29 cellular contexts compared by ENCODE assay signal in the genomic region with DNA sequence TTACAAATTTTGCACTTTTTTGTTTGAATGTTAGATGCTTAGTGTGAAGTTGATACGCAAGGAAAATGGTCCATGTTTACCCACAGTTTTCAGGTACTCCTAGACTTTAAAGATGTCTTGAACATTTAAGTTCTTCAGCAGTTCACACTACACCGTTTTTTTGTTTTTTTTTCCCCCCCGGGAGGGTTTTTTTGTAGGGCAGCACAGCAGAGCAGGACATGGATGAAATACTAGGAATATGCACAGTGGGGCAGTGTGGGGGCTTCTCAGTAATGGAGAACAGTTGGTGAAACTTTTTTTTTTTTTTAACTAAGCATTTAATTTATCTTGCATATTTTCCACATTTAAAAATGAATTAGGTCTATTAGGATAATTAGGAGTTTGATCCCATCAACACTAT. TPM values are rescaled to one million over a fixed set of nuclear protein-coding genes. Genes with fewer than 3 reads are reported as not detected.
A peak's percentile ranks its signal among the peaks of the same experiment; 100 is the strongest.
DNase-seq lines count a peak whose midpoint lies in the region; ATAC-seq and TF ChIP-seq lines count a peak whose summit lies in the region.
"Had no signal": no experiment of that assay in that cellular context is flagged by ENCODE, and none has a peak within 500 bp of the region (broad histone marks: within the 10 kb centered on the region; RNA-seq: fewer than 3 reads in every experiment).

No MANE protein-coding gene starts in this region.

- ATAC-seq in GM18505 (IDR thresholded peaks at IDR 0.05; ENCODE audit: unreplicated experiment) = no peak
- ATAC-seq in naive thymus-derived CD4-positive, alpha-beta T cell = no peak
- ATAC-seq: activated T-cell treated with anti-CD3 and anti-CD28 coated beads, Interleukin-2, amount 50 U/mL, for 72 hours; left cardiac atrium; Panc1 had no signal

- peaks cover 11% of the 10 kb centered on the region for H3K27me3 Mint-ChIP-seq in neural progenitor cell (ENCODE audit: insufficient read depth, low read depth)
- H3K27me3 Mint-ChIP-seq in naive thymus-derived CD4-positive, alpha-beta T cell = peaks cover 0 to 4% (median 0%) of the 10 kb centered on the region in 5 donors
- H3K27me3 Mint-ChIP-seq: memory B cell had no signal

- H3K4me3 ChIP-seq in SU-DHL-6 (ENCODE audit: insufficient read depth, low read length, poor library complexity, severe bottlenecking) (no peak overlapping the region), neural progenitor cell (no peak overlapping the region)
- H3K4me3 ChIP-seq in naive thymus-derived CD4-positive, alpha-beta T cell (ENCODE audit: low read length) = no peak overlapping the region
- H3K4me3 ChIP-seq: BLaER1, SJCRH30, skin epidermis, upper lobe of left lung had no signal

- H3K27me3 ChIP-seq in SU-DHL-6 (ENCODE audit: low read length) (no peaks in the 10 kb centered on the region), neural progenitor cell (no peaks in the 10 kb centered on the region)
- H3K27me3 ChIP-seq in naive thymus-derived CD4-positive, alpha-beta T cell (ENCODE audit: control insufficient read depth in 2 of 2, insufficient read depth in 2 of 2, low read length in 2 of 2) = no peaks in the 10 kb centered on the region
- H3K27me3 ChIP-seq: BLaER1, brain microvascular endothelial cell, SJCRH30, upper lobe of left lung had no signal

- H2AFZ ChIP-seq in SU-DHL-6 (ENCODE audit: low read depth, low read length, severe bottlenecking) = no peak overlapping the region
- H2AFZ ChIP-seq in neural progenitor cell (replicated peaks) = no peak overlapping the region

- no peak overlapping the region for H3K4me3 Mint-ChIP-seq in neural progenitor cell
- peak overlapping the region in 1 of 10 donors; percentile 8 for H3K4me3 Mint-ChIP-seq in naive thymus-derived CD4-positive, alpha-beta T cell
- H3K4me3 Mint-ChIP-seq: activated T-cell treated with anti-CD3 and anti-CD28 coated beads, Interleukin-2, amount 50 U/mL, for 72 hours; memory B cell had no signal

- H3K4me1 Mint-ChIP-seq in neural progenitor cell = peaks cover 43% of the 10 kb centered on the region
- peaks cover 39 to 69% (median 50%) of the 10 kb centered on the region in 7 donors for H3K4me1 Mint-ChIP-seq in naive thymus-derived CD4-positive, alpha-beta T cell

- intact Hi-C loops in naive thymus-derived CD4-positive, alpha-beta T cell (cut with micrococcal nuclease) = loop anchor here (10.0 kb wide), 2 partner anchors 728 to 1018 kb away; partner anchors contain the start of gene ULK1 (in 2 of the 2)

- CTCF ChIA-PET in naive thymus-derived CD4-positive, alpha-beta T cell (lab: Charles Lee) = no interaction called here

- POLR2A ChIA-PET in naive thymus-derived CD4-positive, alpha-beta T cell (lab: Charles Lee) = no interaction called here

- H3K27ac Mint-ChIP-seq in neural progenitor cell = no peak overlapping the region
- peak overlapping the region in 1 of 9 donors; percentile 45 for H3K27ac Mint-ChIP-seq in naive thymus-derived CD4-positive, alpha-beta T cell
- H3K27ac Mint-ChIP-seq: activated T-cell treated with anti-CD3 and anti-CD28 coated beads, Interleukin-2, amount 50 U/mL, for 72 hours had no signal

- H3K9me3 ChIP-seq in SU-DHL-6 (ENCODE audit: insufficient read depth, low read length) (no peaks in the 10 kb centered on the region), neural progenitor cell (ENCODE audit: low read depth) (no peaks in the 10 kb centered on the region)
- no peaks in the 10 kb centered on the region for H3K9me3 ChIP-seq in naive thymus-derived CD4-positive, alpha-beta T cell (ENCODE audit: control insufficient read depth in 2 of 3, low read length in 3 of 3)
- H3K9me3 ChIP-seq: BLaER1, SJCRH30, upper lobe of left lung had no signal

- H3F3A ChIP-seq in SU-DHL-6 (ENCODE audit: insufficient read depth) (peaks cover 72% of the 10 kb centered on the region), neural progenitor cell (ENCODE audit: low read depth) (peaks cover 73% of the 10 kb centered on the region)

- peaks cover 30% of the 10 kb centered on the region for H3K79me2 ChIP-seq in SU-DHL-6 (ENCODE audit: insufficient read depth, low read length)
- H3K79me2 ChIP-seq in neural progenitor cell (ENCODE audit: low read depth) = peaks cover 49% of the 10 kb centered on the region

- H3K36me3 ChIP-seq in SU-DHL-6 (ENCODE audit: low read length) (peaks cover 44% of the 10 kb centered on the region), neural progenitor cell (peaks cover 35% of the 10 kb centered on the region)
- H3K36me3 ChIP-seq in naive thymus-derived CD4-positive, alpha-beta T cell (ENCODE audit: control insufficient read depth in 2 of 3, insufficient read depth in 3 of 3, low read length in 3 of 3) = peaks cover 18 to 38% (median 27%) of the 10 kb centered on the region in 3 experiments

- H3K9me2 ChIP-seq in SU-DHL-6 (replicated peaks; ENCODE audit: insufficient read depth, low read length) = no peaks in the 10 kb centered on the region

- no peak for TF ChIP-seq CTCF in SU-DHL-6 (IDR thresholded peaks at IDR 0.05; ENCODE audit: insufficient read depth, low read length, poor library complexity, severe bottlenecking)
- TF ChIP-seq CTCF in neural progenitor cell (IDR thresholded peaks at IDR 0.05) = peak; percentile 7

- peaks cover 21% of the 10 kb centered on the region for H3K4me1 ChIP-seq in neural progenitor cell
- H3K4me1 ChIP-seq in naive thymus-derived CD4-positive, alpha-beta T cell (ENCODE audit: control insufficient read depth in 2 of 2, insufficient read depth in 2 of 2, low read length in 2 of 2) = peaks cover 20 to 30% of the 10 kb centered on the region in 2 donors
- H3K4me1 ChIP-seq: SJCRH30 had no signal

- no peaks in the 10 kb centered on the region for H3K9me3 Mint-ChIP-seq in neural progenitor cell
- peaks cover 0 to 1% (median 0%) of the 10 kb centered on the region in 11 donors for H3K9me3 Mint-ChIP-seq in naive thymus-derived CD4-positive, alpha-beta T cell
- H3K9me3 Mint-ChIP-seq: activated T-cell treated with anti-CD3 and anti-CD28 coated beads, Interleukin-2, amount 50 U/mL, for 72 hours; memory B cell had no signal

- H3K4me2 ChIP-seq in SU-DHL-6 (ENCODE audit: low read depth, low read length, poor library complexity, severe bottlenecking) = peak overlapping the region; percentile 26
- H3K4me2 ChIP-seq in neural progenitor cell = no peak overlapping the region
- H3K4me2 ChIP-seq: BLaER1 had no signal

- DNase-seq in NCI-H82 (lab: John Stamatoyannopoulos, UW) (peak; percentile 16), NCI-H82 treated with DMSO at 0.1 percent for 48 hours (lab: John Stamatoyannopoulos, UW; ENCODE audit: unreplicated experiment) (no peak), neural progenitor cell (ENCODE audit: low spot score) (no peak), cerebellar nuclear complex (lab: John Stamatoyannopoulos, UW) (no peak)
- DNase-seq in stimulated activated CD4-positive, alpha-beta T cell treated with anti-CD3 and anti-CD28 coated beads, Interleukin-15, amount 100 ng/mL, for 24 hours = no peak
- DNase-seq in naive thymus-derived CD4-positive, alpha-beta T cell = no peak
- DNase-seq: activated T-cell treated with anti-CD3 and anti-CD28 coated beads, Interleukin-2, amount 50 U/mL, for 72 hours; brain microvascular endothelial cell; cortex of kidney; GDM1; glutamatergic neuron; IMR-90; left cardiac atrium; NCI-H1694; NCI-H2227 treated with DMSO at 0.1 percent for 48 hours; NCI-H774; posterior cingulate gyrus; SJCRH30; stimulated activated CD4-positive, alpha-beta T cell treated with anti-CD3 and anti-CD28 coated beads, Interleukin-2, amount 100 ng/mL, for 48 hours; T-helper 2 cell; upper lobe of left lung had no signal

- TF ChIP-seq POLR2A in GM18505 (IDR thresholded peaks at IDR 0.05; ENCODE audit: borderline replicate concordance, extremely low read depth, insufficient read depth, insufficient read length) = peak; percentile 5

- H3K27ac ChIP-seq in SU-DHL-6 (ENCODE audit: low read depth, low read length) = no peak overlapping the region
- peak overlapping the region; percentile 4 for H3K27ac ChIP-seq in neural progenitor cell
- H3K27ac ChIP-seq in naive thymus-derived CD4-positive, alpha-beta T cell (ENCODE audit: low read depth, low read length) = no peak overlapping the region
- H3K27ac ChIP-seq: BLaER1, brain microvascular endothelial cell, HL-60, SJCRH30, skin epidermis, upper lobe of left lung, VCaP had no signal

- H4K20me1 ChIP-seq in SU-DHL-6 (ENCODE audit: low read depth, low read length) (peaks cover 37% of the 10 kb centered on the region), neural progenitor cell (ENCODE audit: low read depth) (peaks cover 72% of the 10 kb centered on the region)

- H3K9ac ChIP-seq in SU-DHL-6 (ENCODE audit: low read length) (no peak overlapping the region), neural progenitor cell (no peak overlapping the region)
- H3K9ac ChIP-seq: BLaER1 had no signal

- peaks cover 38% of the 10 kb centered on the region for H3K36me3 Mint-ChIP-seq in neural progenitor cell
- H3K36me3 Mint-ChIP-seq in naive thymus-derived CD4-positive, alpha-beta T cell = peaks cover 15 to 45% (median 31%) of the 10 kb centered on the region in 5 donors

RNA-seq across cellular contexts. Expression of gene RAN, which starts 4.9 kb away (rescaled TPM):
- 699 and 1,370 TPM in 2 replicates for total RNA-seq in neural progenitor cell (ENCODE audit: low replicate concordance)
- total RNA-seq in naive thymus-derived CD4-positive, alpha-beta T cell = 100 to 1,000 TPM; 255 to 925 (median 269) TPM
- polyA plus RNA-seq in naive thymus-derived CD4-positive, alpha-beta T cell = 100 to 1,000 TPM; 527 to 617 TPM

RNA-seq across cellular contexts. Expression of gene STX2, which starts 37.7 kb away (rescaled TPM):
- 36.7 and 44.0 TPM in 2 replicates for total RNA-seq in neural progenitor cell (ENCODE audit: low replicate concordance)
- 10 to 100 TPM; 15.3 to 30.3 (median 21.5) TPM for total RNA-seq in naive thymus-derived CD4-positive, alpha-beta T cell
- polyA plus RNA-seq in naive thymus-derived CD4-positive, alpha-beta T cell = 1 to 10 TPM; 7.6 to 8.0 TPM
